ENCODE assay signal across 1 cellular context in the genomic region with DNA sequence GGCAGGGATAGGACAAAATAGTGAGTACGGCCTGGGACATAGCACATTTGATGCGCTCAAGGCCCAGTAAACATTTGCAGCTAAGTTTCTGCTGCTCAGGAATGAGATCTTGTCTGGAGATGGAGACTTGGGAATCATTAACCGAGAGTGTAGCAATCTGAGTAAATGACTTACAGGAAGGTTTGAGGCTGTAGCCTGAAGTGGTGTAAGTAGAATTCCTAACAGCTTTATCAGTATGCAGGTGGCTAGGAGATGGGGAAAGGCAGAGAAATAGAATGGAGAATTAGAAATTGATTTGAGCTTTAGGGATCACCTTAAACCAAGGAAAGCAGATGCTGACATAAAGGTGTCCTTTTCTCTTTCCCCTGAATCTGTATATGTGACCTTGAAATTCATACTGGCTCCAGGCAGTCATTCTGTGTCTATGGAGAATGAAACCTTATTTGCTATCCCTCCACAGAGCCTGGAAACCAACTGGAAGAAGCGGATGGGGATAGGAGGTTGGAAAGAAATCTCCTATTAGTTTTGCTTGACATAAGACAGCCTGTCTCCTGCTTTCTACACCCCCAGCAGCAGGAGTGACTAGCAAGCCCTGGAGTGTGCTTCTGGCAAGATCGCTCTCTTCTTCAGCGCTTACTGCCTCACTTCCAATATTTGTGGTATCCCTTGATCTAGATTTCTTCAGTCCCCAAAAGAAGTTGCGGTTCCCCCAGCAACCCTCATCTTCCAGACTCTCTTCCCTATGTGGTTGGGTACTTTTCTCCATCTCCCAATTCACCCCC.
TF ChIP-seq lines count a peak whose summit lies in the region.

No MANE protein-coding gene starts in this region.

TF ChIP-seq in HepG2, 621 proteins besides CTCF, POLR2A, EP300 and RAD21 (continued from another document and continues in another):
- TF ChIP-seq, protein P1, sequence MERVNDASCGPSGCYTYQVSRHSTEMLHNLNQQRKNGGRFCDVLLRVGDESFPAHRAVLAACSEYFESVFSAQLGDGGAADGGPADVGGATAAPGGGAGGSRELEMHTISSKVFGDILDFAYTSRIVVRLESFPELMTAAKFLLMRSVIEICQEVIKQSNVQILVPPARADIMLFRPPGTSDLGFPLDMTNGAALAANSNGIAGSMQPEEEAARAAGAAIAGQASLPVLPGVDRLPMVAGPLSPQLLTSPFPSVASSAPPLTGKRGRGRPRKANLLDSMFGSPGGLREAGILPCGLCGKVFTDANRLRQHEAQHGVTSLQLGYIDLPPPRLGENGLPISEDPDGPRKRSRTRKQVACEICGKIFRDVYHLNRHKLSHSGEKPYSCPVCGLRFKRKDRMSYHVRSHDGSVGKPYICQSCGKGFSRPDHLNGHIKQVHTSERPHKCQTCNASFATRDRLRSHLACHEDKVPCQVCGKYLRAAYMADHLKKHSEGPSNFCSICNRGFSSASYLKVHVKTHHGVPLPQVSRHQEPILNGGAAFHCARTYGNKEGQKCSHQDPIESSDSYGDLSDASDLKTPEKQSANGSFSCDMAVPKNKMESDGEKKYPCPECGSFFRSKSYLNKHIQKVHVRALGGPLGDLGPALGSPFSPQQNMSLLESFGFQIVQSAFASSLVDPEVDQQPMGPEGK (CRISPR knock-in tag; IDR thresholded peaks at IDR 0.05) = 0 out of 2 replicates have a peak, but pooled peaks have one; percentile 18
- TF ChIP-seq HNF4A (CRISPR knock-in tag; IDR thresholded peaks at IDR 0.05) (peak; percentile 70), PPARG (CRISPR knock-in tag; conservative IDR thresholded peaks at IDR 0.05) (peak; percentile 59), HNRNPUL1 (IDR thresholded peaks at IDR 0.05; ENCODE audit: low read depth, low read length) (0 out of 2 replicates have a peak, but pooled peaks have one; percentile 50), PITX1 (CRISPR knock-in tag; IDR thresholded peaks at IDR 0.05) (0 out of 2 replicates have a peak, but pooled peaks have one; percentile 22), XRCC5 (optimal IDR thresholded peaks at IDR 0.05; ENCODE audit: low read length) (no peak), HDAC6 (IDR thresholded peaks at IDR 0.05; ENCODE audit: low read depth, low read length) (no peak), FOSL2 (CRISPR knock-in tag; IDR thresholded peaks at IDR 0.05) (peak; percentile 84), FOXK1 (CRISPR knock-in tag; IDR thresholded peaks at IDR 0.05; ENCODE audit: borderline replicate concordance, low read depth) (peak; percentile 37; the same call in 1 of the 2 replicates), ZNF292 (CRISPR knock-in tag; IDR thresholded peaks at IDR 0.05; ENCODE audit: borderline replicate concordance, low read depth) (peak; percentile 54; the same call in 1 of the 2 replicates), ZFX (CRISPR knock-in tag; IDR thresholded peaks at IDR 0.05; ENCODE audit: low read depth) (0 out of 2 replicates have a peak, but pooled peaks have one; percentile 48), ZNF30 (CRISPR knock-in tag; IDR thresholded peaks at IDR 0.05) (no peak), ARHGAP35 (CRISPR knock-in tag; IDR thresholded peaks at IDR 0.05; ENCODE audit: borderline replicate concordance) (no peak), FOXA1 (IDR thresholded peaks at IDR 0.05) (no peak), FOXA1 (CRISPR knock-in tag; IDR thresholded peaks at IDR 0.05) (peak; percentile 64), KMT2A (CRISPR knock-in tag; IDR thresholded peaks at IDR 0.05) (peak; percentile 30; the same call in 1 of the 2 replicates), POLR2G (IDR thresholded peaks at IDR 0.05; ENCODE audit: low read depth, low read length) (peak; percentile 80), JARID2 (CRISPR knock-in tag; IDR thresholded peaks at IDR 0.05; ENCODE audit: insufficient replicate concordance) (peak; percentile 44), BCL6 (CRISPR knock-in tag; IDR thresholded peaks at IDR 0.05) (peak; percentile 98), MIER3 (CRISPR knock-in tag; IDR thresholded peaks at IDR 0.05; ENCODE audit: borderline replicate concordance) (peak; percentile 49; the same call in 1 of the 2 replicates), ZKSCAN8 (CRISPR knock-in tag; IDR thresholded peaks at IDR 0.05; ENCODE audit: borderline replicate concordance) (peak; percentile 63), TCF7 (IDR thresholded peaks at IDR 0.05; ENCODE audit: low read depth) (peak; percentile 6; the same call in 1 of the 2 replicates), ZNF670 (CRISPR knock-in tag; IDR thresholded peaks at IDR 0.05; ENCODE audit: borderline replicate concordance) (0 out of 2 replicates have a peak, but pooled peaks have one; percentile 47), TOPORS (CRISPR knock-in tag; IDR thresholded peaks at IDR 0.05) (0 out of 2 replicates have a peak, but pooled peaks have one; percentile 7), KMT2B (CRISPR knock-in tag; IDR thresholded peaks at IDR 0.05) (peak; percentile 13; the same call in 1 of the 2 replicates), ZEB1 (IDR thresholded peaks at IDR 0.05; ENCODE audit: insufficient replicate concordance, low read depth) (peak; percentile 3)
- TF ChIP-seq, protein P2, sequence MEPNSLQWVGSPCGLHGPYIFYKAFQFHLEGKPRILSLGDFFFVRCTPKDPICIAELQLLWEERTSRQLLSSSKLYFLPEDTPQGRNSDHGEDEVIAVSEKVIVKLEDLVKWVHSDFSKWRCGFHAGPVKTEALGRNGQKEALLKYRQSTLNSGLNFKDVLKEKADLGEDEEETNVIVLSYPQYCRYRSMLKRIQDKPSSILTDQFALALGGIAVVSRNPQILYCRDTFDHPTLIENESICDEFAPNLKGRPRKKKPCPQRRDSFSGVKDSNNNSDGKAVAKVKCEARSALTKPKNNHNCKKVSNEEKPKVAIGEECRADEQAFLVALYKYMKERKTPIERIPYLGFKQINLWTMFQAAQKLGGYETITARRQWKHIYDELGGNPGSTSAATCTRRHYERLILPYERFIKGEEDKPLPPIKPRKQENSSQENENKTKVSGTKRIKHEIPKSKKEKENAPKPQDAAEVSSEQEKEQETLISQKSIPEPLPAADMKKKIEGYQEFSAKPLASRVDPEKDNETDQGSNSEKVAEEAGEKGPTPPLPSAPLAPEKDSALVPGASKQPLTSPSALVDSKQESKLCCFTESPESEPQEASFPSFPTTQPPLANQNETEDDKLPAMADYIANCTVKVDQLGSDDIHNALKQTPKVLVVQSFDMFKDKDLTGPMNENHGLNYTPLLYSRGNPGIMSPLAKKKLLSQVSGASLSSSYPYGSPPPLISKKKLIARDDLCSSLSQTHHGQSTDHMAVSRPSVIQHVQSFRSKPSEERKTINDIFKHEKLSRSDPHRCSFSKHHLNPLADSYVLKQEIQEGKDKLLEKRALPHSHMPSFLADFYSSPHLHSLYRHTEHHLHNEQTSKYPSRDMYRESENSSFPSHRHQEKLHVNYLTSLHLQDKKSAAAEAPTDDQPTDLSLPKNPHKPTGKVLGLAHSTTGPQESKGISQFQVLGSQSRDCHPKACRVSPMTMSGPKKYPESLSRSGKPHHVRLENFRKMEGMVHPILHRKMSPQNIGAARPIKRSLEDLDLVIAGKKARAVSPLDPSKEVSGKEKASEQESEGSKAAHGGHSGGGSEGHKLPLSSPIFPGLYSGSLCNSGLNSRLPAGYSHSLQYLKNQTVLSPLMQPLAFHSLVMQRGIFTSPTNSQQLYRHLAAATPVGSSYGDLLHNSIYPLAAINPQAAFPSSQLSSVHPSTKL (CRISPR knock-in tag; IDR thresholded peaks at IDR 0.05) = peak; percentile 91
- TF ChIP-seq, protein P3, sequence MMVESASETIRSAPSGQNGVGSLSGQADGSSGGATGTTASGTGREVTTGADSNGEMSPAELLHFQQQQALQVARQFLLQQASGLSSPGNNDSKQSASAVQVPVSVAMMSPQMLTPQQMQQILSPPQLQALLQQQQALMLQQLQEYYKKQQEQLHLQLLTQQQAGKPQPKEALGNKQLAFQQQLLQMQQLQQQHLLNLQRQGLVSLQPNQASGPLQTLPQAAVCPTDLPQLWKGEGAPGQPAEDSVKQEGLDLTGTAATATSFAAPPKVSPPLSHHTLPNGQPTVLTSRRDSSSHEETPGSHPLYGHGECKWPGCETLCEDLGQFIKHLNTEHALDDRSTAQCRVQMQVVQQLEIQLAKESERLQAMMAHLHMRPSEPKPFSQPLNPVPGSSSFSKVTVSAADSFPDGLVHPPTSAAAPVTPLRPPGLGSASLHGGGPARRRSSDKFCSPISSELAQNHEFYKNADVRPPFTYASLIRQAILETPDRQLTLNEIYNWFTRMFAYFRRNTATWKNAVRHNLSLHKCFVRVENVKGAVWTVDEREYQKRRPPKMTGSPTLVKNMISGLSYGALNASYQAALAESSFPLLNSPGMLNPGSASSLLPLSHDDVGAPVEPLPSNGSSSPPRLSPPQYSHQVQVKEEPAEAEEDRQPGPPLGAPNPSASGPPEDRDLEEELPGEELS (CRISPR knock-in tag; IDR thresholded peaks at IDR 0.05) = peak; percentile 61
- TF ChIP-seq, protein P4, sequence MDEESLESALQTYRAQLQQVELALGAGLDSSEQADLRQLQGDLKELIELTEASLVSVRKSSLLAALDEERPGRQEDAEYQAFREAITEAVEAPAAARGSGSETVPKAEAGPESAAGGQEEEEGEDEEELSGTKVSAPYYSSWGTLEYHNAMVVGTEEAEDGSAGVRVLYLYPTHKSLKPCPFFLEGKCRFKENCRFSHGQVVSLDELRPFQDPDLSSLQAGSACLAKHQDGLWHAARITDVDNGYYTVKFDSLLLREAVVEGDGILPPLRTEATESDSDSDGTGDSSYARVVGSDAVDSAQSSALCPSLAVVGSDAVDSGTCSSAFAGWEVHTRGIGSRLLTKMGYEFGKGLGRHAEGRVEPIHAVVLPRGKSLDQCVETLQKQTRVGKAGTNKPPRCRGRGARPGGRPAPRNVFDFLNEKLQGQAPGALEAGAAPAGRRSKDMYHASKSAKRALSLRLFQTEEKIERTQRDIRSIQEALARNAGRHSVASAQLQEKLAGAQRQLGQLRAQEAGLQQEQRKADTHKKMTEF (CRISPR knock-in tag; IDR thresholded peaks at IDR 0.05) = peak; percentile 31; the same call in 1 of the 2 replicates
- TF ChIP-seq, protein P5, sequence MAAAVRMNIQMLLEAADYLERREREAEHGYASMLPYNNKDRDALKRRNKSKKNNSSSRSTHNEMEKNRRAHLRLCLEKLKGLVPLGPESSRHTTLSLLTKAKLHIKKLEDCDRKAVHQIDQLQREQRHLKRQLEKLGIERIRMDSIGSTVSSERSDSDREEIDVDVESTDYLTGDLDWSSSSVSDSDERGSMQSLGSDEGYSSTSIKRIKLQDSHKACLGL (CRISPR knock-in tag; IDR thresholded peaks at IDR 0.05) = no peak
- TF ChIP-seq, protein P6, sequence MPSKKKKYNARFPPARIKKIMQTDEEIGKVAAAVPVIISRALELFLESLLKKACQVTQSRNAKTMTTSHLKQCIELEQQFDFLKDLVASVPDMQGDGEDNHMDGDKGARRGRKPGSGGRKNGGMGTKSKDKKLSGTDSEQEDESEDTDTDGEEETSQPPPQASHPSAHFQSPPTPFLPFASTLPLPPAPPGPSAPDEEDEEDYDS (CRISPR knock-in tag; IDR thresholded peaks at IDR 0.05) = peak; percentile 51
- TF ChIP-seq, protein P7, sequence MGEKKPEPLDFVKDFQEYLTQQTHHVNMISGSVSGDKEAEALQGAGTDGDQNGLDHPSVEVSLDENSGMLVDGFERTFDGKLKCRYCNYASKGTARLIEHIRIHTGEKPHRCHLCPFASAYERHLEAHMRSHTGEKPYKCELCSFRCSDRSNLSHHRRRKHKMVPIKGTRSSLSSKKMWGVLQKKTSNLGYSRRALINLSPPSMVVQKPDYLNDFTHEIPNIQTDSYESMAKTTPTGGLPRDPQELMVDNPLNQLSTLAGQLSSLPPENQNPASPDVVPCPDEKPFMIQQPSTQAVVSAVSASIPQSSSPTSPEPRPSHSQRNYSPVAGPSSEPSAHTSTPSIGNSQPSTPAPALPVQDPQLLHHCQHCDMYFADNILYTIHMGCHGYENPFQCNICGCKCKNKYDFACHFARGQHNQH (CRISPR knock-in tag; IDR thresholded peaks at IDR 0.05) = 0 out of 2 replicates have a peak, but pooled peaks have one; percentile 0
- TF ChIP-seq, protein P8, sequence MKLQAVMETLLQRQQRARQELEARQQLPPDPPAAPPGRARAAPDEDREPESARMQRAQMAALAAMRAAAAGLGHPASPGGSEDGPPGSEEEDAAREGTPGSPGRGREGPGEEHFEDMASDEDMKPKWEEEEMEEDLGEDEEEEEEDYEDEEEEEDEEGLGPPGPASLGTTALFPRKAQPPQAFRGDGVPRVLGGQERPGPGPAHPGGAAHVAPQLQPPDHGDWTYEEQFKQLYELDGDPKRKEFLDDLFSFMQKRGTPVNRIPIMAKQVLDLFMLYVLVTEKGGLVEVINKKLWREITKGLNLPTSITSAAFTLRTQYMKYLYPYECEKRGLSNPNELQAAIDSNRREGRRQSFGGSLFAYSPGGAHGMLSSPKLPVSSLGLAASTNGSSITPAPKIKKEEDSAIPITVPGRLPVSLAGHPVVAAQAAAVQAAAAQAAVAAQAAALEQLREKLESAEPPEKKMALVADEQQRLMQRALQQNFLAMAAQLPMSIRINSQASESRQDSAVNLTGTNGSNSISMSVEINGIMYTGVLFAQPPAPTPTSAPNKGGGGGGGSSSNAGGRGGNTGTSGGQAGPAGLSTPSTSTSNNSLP (IDR thresholded peaks at IDR 0.05; ENCODE audit: low read depth, low read length) = peak; percentile 60; the same call in 1 of the 2 replicates
- TF ChIP-seq, protein P9, sequence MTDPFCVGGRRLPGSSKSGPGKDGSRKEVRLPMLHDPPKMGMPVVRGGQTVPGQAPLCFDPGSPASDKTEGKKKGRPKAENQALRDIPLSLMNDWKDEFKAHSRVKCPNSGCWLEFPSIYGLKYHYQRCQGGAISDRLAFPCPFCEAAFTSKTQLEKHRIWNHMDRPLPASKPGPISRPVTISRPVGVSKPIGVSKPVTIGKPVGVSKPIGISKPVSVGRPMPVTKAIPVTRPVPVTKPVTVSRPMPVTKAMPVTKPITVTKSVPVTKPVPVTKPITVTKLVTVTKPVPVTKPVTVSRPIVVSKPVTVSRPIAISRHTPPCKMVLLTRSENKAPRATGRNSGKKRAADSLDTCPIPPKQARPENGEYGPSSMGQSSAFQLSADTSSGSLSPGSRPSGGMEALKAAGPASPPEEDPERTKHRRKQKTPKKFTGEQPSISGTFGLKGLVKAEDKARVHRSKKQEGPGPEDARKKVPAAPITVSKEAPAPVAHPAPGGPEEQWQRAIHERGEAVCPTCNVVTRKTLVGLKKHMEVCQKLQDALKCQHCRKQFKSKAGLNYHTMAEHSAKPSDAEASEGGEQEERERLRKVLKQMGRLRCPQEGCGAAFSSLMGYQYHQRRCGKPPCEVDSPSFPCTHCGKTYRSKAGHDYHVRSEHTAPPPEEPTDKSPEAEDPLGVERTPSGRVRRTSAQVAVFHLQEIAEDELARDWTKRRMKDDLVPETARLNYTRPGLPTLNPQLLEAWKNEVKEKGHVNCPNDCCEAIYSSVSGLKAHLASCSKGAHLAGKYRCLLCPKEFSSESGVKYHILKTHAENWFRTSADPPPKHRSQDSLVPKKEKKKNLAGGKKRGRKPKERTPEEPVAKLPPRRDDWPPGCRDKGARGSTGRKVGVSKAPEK (CRISPR knock-in tag; IDR thresholded peaks at IDR 0.05; ENCODE audit: borderline replicate concordance) = 0 out of 2 replicates have a peak, but pooled peaks have one; percentile 35
